Comparison of ENCODE assay signal across 8 cellular contexts in genomic region chr11:66071326-66071870, GRCh38. TPM values are rescaled to one million over a fixed set of nuclear protein-coding genes. Genes with fewer than 3 reads are reported as not detected.
DNase-seq lines count a peak whose midpoint lies in the region; ATAC-seq and TF ChIP-seq lines count a peak whose summit lies in the region.

No MANE protein-coding gene starts in this region.

- dilution Hi-C loops in mammary epithelial cell (cut with HindIII; ENCODE audit: low sequenced_read_pairs) = no loop called here

- TF ChIP-seq CTCF in AG04450 (IDR thresholded peaks at IDR 0.05; ENCODE audit: low read depth, low read length) (no peak), mammary epithelial cell (conservative IDR thresholded peaks at IDR 0.05 in 1 of 2, IDR thresholded peaks at IDR 0.05 in 1 of 2; ENCODE audit: extremely low read depth in 1 of 2, insufficient read depth in 1 of 2, low read depth in 1 of 2, low read length in 2 of 2) (no peak)

- DNase-seq in AG04450 (ENCODE audit: low read depth, low spot score) = no peak
- DNase-seq in mammary epithelial cell = peak; percentile 19
- DNase-seq in NCI-H187 treated with DMSO at 0.1 percent for 48 hours (lab: John Stamatoyannopoulos, UW) = no peak
- DNase-seq in NCI-H1417 treated with DMSO at 0.1 percent for 48 hours (lab: John Stamatoyannopoulos, UW) = no peak

- CTCF ChIA-PET in AG04450 (lab: Charles Lee) (interaction anchor here (0.8 to 1.5 kb wide), 3 partner anchors 27 to 187 kb away, joined by 3 read pairs; no protein-coding TSS in a partner anchor), mammary epithelial cell (lab: Charles Lee; ENCODE audit: low non-redundant PET) (no interaction called here)

- peaks cover 11% of the 10 kb centered on the region for H3K4me1 ChIP-seq in HUES64 (ENCODE audit: insufficient read depth, low read length)
- peaks cover 22% of the 10 kb centered on the region for H3K4me1 ChIP-seq in mammary epithelial cell (ENCODE audit: insufficient read depth, low read length)
- peaks cover 27% of the 10 kb centered on the region for H3K4me1 ChIP-seq in mucosa of stomach (ENCODE audit: control insufficient read depth, insufficient read depth, low read length)

- H3K9me3 ChIP-seq in AG04450 (ENCODE audit: control insufficient read depth, insufficient read depth, low read length) (no peaks in the 10 kb centered on the region), HUES64 (ENCODE audit: insufficient read depth, low read depth, low read length) (no peaks in the 10 kb centered on the region), mammary epithelial cell (replicated peaks; ENCODE audit: insufficient read depth, low read length) (no peaks in the 10 kb centered on the region), mucosa of stomach (ENCODE audit: control insufficient read depth, low read length) (no peaks in the 10 kb centered on the region)

- no peaks in the 10 kb centered on the region for H3K27me3 ChIP-seq in AG04450 (ENCODE audit: control insufficient read depth, insufficient read depth, low read length)
- H3K27me3 ChIP-seq in HUES64 (ENCODE audit: insufficient read depth, low read length) = no peaks in the 10 kb centered on the region
- H3K27me3 ChIP-seq in mammary epithelial cell (ENCODE audit: insufficient read depth, low read length) = no peaks in the 10 kb centered on the region
- no peaks in the 10 kb centered on the region for H3K27me3 ChIP-seq in mucosa of stomach (ENCODE audit: control insufficient read depth, insufficient read depth, low read length)

- POLR2A ChIA-PET in AG04450 (lab: Yijun Ruan, JAX) = interaction anchor here (0.6 to 3.0 kb wide), 4 partner anchors 20 to 151 kb away, joined by 3 to 12 read pairs (median 6); partner anchors contain the start of gene SF3B2

- H3K9ac ChIP-seq in HUES64 (ENCODE audit: low read depth, low read length) = 0 out of 2 replicates have a peak overlapping the region, but pooled peaks have one; percentile 74
- H3K9ac ChIP-seq in mammary epithelial cell (ENCODE audit: insufficient read depth, low read length) = peak overlapping the region; percentile 48
- peak overlapping the region; percentile 53 for H3K9ac ChIP-seq in mucosa of stomach (ENCODE audit: low read length)

- H3K36me3 ChIP-seq in HUES64 (ENCODE audit: insufficient read depth, low read length) = peaks cover 45% of the 10 kb centered on the region
- peaks cover 22% of the 10 kb centered on the region for H3K36me3 ChIP-seq in mammary epithelial cell (ENCODE audit: insufficient read depth, low read length)
- peaks cover 12% of the 10 kb centered on the region for H3K36me3 ChIP-seq in mucosa of stomach (ENCODE audit: control insufficient read depth, insufficient read depth, low read length)

- H3K4me3 ChIP-seq in AG04450 (ENCODE audit: low read depth, low read length) = peak overlapping the region; percentile 76
- peak overlapping the region; percentile 71 for H3K4me3 ChIP-seq in HUES64 (ENCODE audit: low read length)
- H3K4me3 ChIP-seq in mammary epithelial cell (replicated peaks in 1 of 3; ENCODE audit: insufficient read depth in 1 of 3, low read depth in 2 of 3, low read length in 3 of 3) = peak overlapping the region; percentile 76 to 82 (median 78)
- H3K4me3 ChIP-seq in mucosa of stomach (ENCODE audit: low read length) = no peak overlapping the region

- H3K79me2 ChIP-seq in mammary epithelial cell (ENCODE audit: insufficient read depth, low read length) = peaks cover 61% of the 10 kb centered on the region

- BruUV-seq in mammary epithelial cell (replicated peaks; lab: Mats Ljungman, UMichigan) = no TSS peak

- no peaks in the 10 kb centered on the region for H4K20me1 ChIP-seq in mammary epithelial cell (ENCODE audit: insufficient read depth, low read length)

- no peak for ATAC-seq in HG02623 (IDR thresholded peaks at IDR 0.05; ENCODE audit: unreplicated experiment)
- no peak for ATAC-seq in GM19452 (IDR thresholded peaks at IDR 0.05; ENCODE audit: unreplicated experiment)

- peak overlapping the region; percentile 95 for H3K4me2 ChIP-seq in mammary epithelial cell (ENCODE audit: insufficient read depth, low read depth, low read length)

- 40% methylated on average over 3 of the region's 5 CpGs for WGBS in HUES64
- WGBS in mammary epithelial cell (ENCODE audit: low coverage, missing lambda C conversion rate) = 31% methylated on average over 5 of the region's 5 CpGs

- peak overlapping the region; percentile 39 for H3K27ac ChIP-seq in AG04450 (ENCODE audit: low read depth, low read length)
- no peak overlapping the region for H3K27ac ChIP-seq in HUES64 (ENCODE audit: low read depth, low read length)
- peak overlapping the region; percentile 24 for H3K27ac ChIP-seq in mammary epithelial cell (ENCODE audit: insufficient read depth, low read depth, low read length)

- peak overlapping the region; percentile 81 for H2AFZ ChIP-seq in mammary epithelial cell (ENCODE audit: low read depth, low read length)

- in situ Hi-C loops in mammary epithelial cell (cut with MboI; ENCODE audit: low sequenced_read_pairs in 2 of 2) = no loop called here

- intact Hi-C loops in mammary epithelial cell (cut with micrococcal nuclease) = no loop called here

RNA-seq across cellular contexts. Expression of gene PACS1, which starts 1.3 kb away (rescaled TPM):
- polyA plus RNA-seq in AG04450 (2011; rRNA removed) = 27.1 and 32.5 TPM in 2 replicates
- 83.4 and 117 TPM in 2 replicates for polyA minus RNA-seq in AG04450 (2011; rRNA and poly(A)+ RNA removed)
- polyA plus RNA-seq in HUES64 (2013, experiment 1 of 2) = 14.7 TPM
- 17.3 TPM for polyA plus RNA-seq in HUES64 (2013, experiment 2 of 2)
- 10 to 100 TPM; 34.0 to 48.1 TPM for total RNA-seq in mammary epithelial cell
- polyA plus RNA-seq in mammary epithelial cell = 21.4 TPM
- 52.2 TPM for polyA minus RNA-seq in mammary epithelial cell

RNA-seq across cellular contexts. Expression of gene SF3B2, which starts 19.2 kb away (rescaled TPM):
- polyA plus RNA-seq in AG04450 (2011; rRNA removed) (88.2 and 97.1 TPM in 2 replicates), mammary epithelial cell (101 TPM)
- polyA minus RNA-seq in AG04450 (2011; rRNA and poly(A)+ RNA removed) = 79.5 and 86.6 TPM in 2 replicates
- 173 TPM for polyA plus RNA-seq in HUES64 (2013, experiment 1 of 2)
- 185 TPM for polyA plus RNA-seq in HUES64 (2013, experiment 2 of 2)
- total RNA-seq in mammary epithelial cell = 100 to 1,000 TPM; 128 to 189 TPM
- 169 TPM for polyA minus RNA-seq in mammary epithelial cell

RNA-seq across cellular contexts. Expression of gene GAL3ST3, which starts 22.4 kb away (rescaled TPM):
- polyA plus RNA-seq in AG04450 (2011; rRNA removed) (0.09 and 0.11 TPM in 2 replicates), mammary epithelial cell (not detected)
- polyA minus RNA-seq in AG04450 (2011; rRNA and poly(A)+ RNA removed) = not detected in 2 replicates
- polyA plus RNA-seq in HUES64 (2013, experiment 1 of 2) = 14.0 TPM
- polyA plus RNA-seq in HUES64 (2013, experiment 2 of 2) = 16.0 TPM
- total RNA-seq in mammary epithelial cell = under 1 TPM in 1 of 2 donors, not detected in 1; under 0.01 TPM
- polyA minus RNA-seq in mammary epithelial cell = not detected

RNA-seq across cellular contexts. Expression of gene CATSPER1, which starts 45.1 kb away (rescaled TPM):
- 0.25 and 0.40 TPM in 2 replicates for polyA plus RNA-seq in AG04450 (2011; rRNA removed)
- 0.14 and 0.30 TPM in 2 replicates for polyA minus RNA-seq in AG04450 (2011; rRNA and poly(A)+ RNA removed)
- not detected for polyA plus RNA-seq in HUES64 (2013, experiment 1 of 2)
- not detected for polyA plus RNA-seq in HUES64 (2013, experiment 2 of 2)
- under 1 TPM in 1 of 2 donors, not detected in 1; 0.61 TPM for total RNA-seq in mammary epithelial cell
- polyA plus RNA-seq in mammary epithelial cell = 0.52 TPM
- not detected for polyA minus RNA-seq in mammary epithelial cell

RNA-seq across cellular contexts. Expression of gene CST6, which starts 59.6 kb away (rescaled TPM):
- polyA plus RNA-seq in AG04450 (2011; rRNA removed) (0.69 and 1.0 TPM in 2 replicates), mammary epithelial cell (8.3 TPM)
- 0.55 TPM in 1 of 2 replicates, not detected in the other for polyA minus RNA-seq in AG04450 (2011; rRNA and poly(A)+ RNA removed)
- polyA plus RNA-seq in HUES64 (2013, experiment 1 of 2) = not detected
- not detected for polyA plus RNA-seq in HUES64 (2013, experiment 2 of 2)
- total RNA-seq in mammary epithelial cell = 10 to 100 TPM in 1 of 2 donors, 1 to 10 TPM in 1; 1.3 to 21.5 TPM
- not detected for polyA minus RNA-seq in mammary epithelial cell
